In genomic region chr1:121444096-121444495, GRCh38 we compare ENCODE assay signal across 19 cellular contexts.
A peak's percentile ranks its signal among the peaks of the same experiment; 100 is the strongest.
DNase-seq lines count a peak whose midpoint lies in the region; ATAC-seq, FAIRE-seq and TF ChIP-seq lines count a peak whose summit lies in the region.
"Had no signal": no experiment of that assay in that cellular context is flagged by ENCODE, and none has a peak within 500 bp of the region (broad histone marks: within the 10 kb centered on the region; RNA-seq: fewer than 3 reads in every experiment).

No MANE protein-coding gene starts in this region.

- peak overlapping the region; percentile 85 for H3K27ac ChIP-seq in Karpas-422 (ENCODE audit: low read length)
- H3K27ac ChIP-seq: SJCRH30 had no signal

- FAIRE-seq in H54 (lab: Jason Lieb, UNC), result no peak
- FAIRE-seq: GM12891, K562 had no signal

- no peaks in the 10 kb centered on the region for H3K36me3 ChIP-seq in Karpas-422 (ENCODE audit: insufficient read depth, low read length)
- H3K36me3 ChIP-seq: SJCRH30 had no signal

- no peak overlapping the region for H3K4me3 Mint-ChIP-seq in T-helper 17 cell
- no peak overlapping the region for H3K4me3 Mint-ChIP-seq in effector memory CD8-positive, alpha-beta T cell
- no peak overlapping the region for H3K4me3 Mint-ChIP-seq in activated naive CD8-positive, alpha-beta T cell treated with anti-CD3 and anti-CD28 coated beads for 36 hours
- H3K4me3 Mint-ChIP-seq: CD4-positive, CD25-positive, alpha-beta regulatory T cell; T-cell had no signal

- peaks cover 14% of the 10 kb centered on the region for H3K4me1 Mint-ChIP-seq in T-helper 17 cell
- H3K4me1 Mint-ChIP-seq in effector memory CD8-positive, alpha-beta T cell (ENCODE audit: low read depth in 2 of 2), result peaks cover 3 to 8% of the 10 kb centered on the region in 2 donors
- H3K4me1 Mint-ChIP-seq in activated naive CD8-positive, alpha-beta T cell treated with anti-CD3 and anti-CD28 coated beads for 36 hours, result peaks cover 9% of the 10 kb centered on the region

- H3K36me3 Mint-ChIP-seq in T-helper 17 cell (ENCODE audit: low read depth), result peaks cover 2% of the 10 kb centered on the region
- no peaks in the 10 kb centered on the region for H3K36me3 Mint-ChIP-seq in effector memory CD8-positive, alpha-beta T cell (ENCODE audit: insufficient read depth)
- no peaks in the 10 kb centered on the region for H3K36me3 Mint-ChIP-seq in activated naive CD8-positive, alpha-beta T cell treated with anti-CD3 and anti-CD28 coated beads for 36 hours
- H3K36me3 Mint-ChIP-seq: CD4-positive, CD25-positive, alpha-beta regulatory T cell; T-cell had no signal

- TF ChIP-seq POLR2A in H54 (IDR thresholded peaks at IDR 0.05; ENCODE audit: low read depth, low read length), result no peak

- no peaks in the 10 kb centered on the region for H3K9me3 ChIP-seq in Karpas-422 (ENCODE audit: low read length)
- no peaks in the 10 kb centered on the region for H3K9me3 ChIP-seq in T-helper 17 cell (ENCODE audit: control insufficient read depth, low read length, poor library complexity, severe bottlenecking)
- H3K9me3 ChIP-seq: SJCRH30 had no signal

- H3K27me3 ChIP-seq in Karpas-422 (ENCODE audit: low read length), result no peaks in the 10 kb centered on the region
- H3K27me3 ChIP-seq: SJCRH30 had no signal

- H3K4me3 ChIP-seq in Karpas-422 (ENCODE audit: low read length), result no peak overlapping the region
- H3K4me3 ChIP-seq in fibroblast of mammary gland (ENCODE audit: control insufficient read depth, low read depth, low read length), result no peak overlapping the region
- H3K4me3 ChIP-seq: K562, SJCRH30 had no signal

- H3K4me1 ChIP-seq in Karpas-422 (ENCODE audit: low read length), result peaks cover 56% of the 10 kb centered on the region
- H3K4me1 ChIP-seq: SJCRH30 had no signal

- peak overlapping the region; percentile 37; the same call in 1 of the 2 replicates for H2AFZ ChIP-seq in Karpas-422 (ENCODE audit: low read length)

- DNase-seq in H54 (ENCODE audit: insufficient read length, low spot score), result peak; percentile 0
- no peak for DNase-seq in Karpas-422
- DNase-seq in T-helper 17 cell, result no peak
- peak; percentile 15 for DNase-seq in fibroblast of mammary gland (ENCODE audit: low read depth)
- no peak for DNase-seq in activated gamma-delta T cell (lab: John Stamatoyannopoulos, UW)
- no peak for DNase-seq in NCI-H2227 (lab: John Stamatoyannopoulos, UW; ENCODE audit: unreplicated experiment)
- no peak for DNase-seq in effector memory CD8-positive, alpha-beta T cell
- no peak for DNase-seq in activated naive CD8-positive, alpha-beta T cell treated with anti-CD3 and anti-CD28 coated beads for 36 hours
- DNase-seq: CD4-positive, CD25-positive, alpha-beta regulatory T cell; DMS79 treated with DMSO at 0.1 percent for 48 hours; GOT3; NCI-H1105 treated with DMSO at 0.1 percent for 48 hours; NCI-H2081; NCI-H2171; NCI-H526 treated with DMSO at 0.1 percent for 48 hours; SJCRH30; T-cell had no signal

- no peaks in the 10 kb centered on the region for H3K79me2 ChIP-seq in Karpas-422 (ENCODE audit: low read length)

- no peaks in the 10 kb centered on the region for H3K9me3 Mint-ChIP-seq in effector memory CD8-positive, alpha-beta T cell
- H3K9me3 Mint-ChIP-seq in activated naive CD8-positive, alpha-beta T cell treated with anti-CD3 and anti-CD28 coated beads for 36 hours, result peaks cover 5% of the 10 kb centered on the region

- TF ChIP-seq CTCF in fibroblast of mammary gland (conservative IDR thresholded peaks at IDR 0.05; ENCODE audit: control insufficient read depth, insufficient read depth, low read depth, low read length), result no peak

- H3K9me2 ChIP-seq in Karpas-422 (replicated peaks; ENCODE audit: insufficient read depth, low read length), result no peaks in the 10 kb centered on the region

- peak overlapping the region; percentile 9; the same call in 1 of the 2 replicates for H3K9ac ChIP-seq in Karpas-422 (ENCODE audit: low read length)

- peak overlapping the region; percentile 53 for H3K4me2 ChIP-seq in Karpas-422 (ENCODE audit: low read depth, low read length, poor library complexity, severe bottlenecking)

- ATAC-seq in T-helper 17 cell, result no peak
- no peak for ATAC-seq in effector memory CD8-positive, alpha-beta T cell (replicated peaks)
- ATAC-seq: K562, T-cell had no signal

- no peaks in the 10 kb centered on the region for H4K20me1 ChIP-seq in Karpas-422 (ENCODE audit: insufficient read depth, low read depth, low read length)

- H3K27ac Mint-ChIP-seq in T-helper 17 cell, result peak overlapping the region; percentile 14
- H3K27ac Mint-ChIP-seq in effector memory CD8-positive, alpha-beta T cell, result no peak overlapping the region
- H3K27ac Mint-ChIP-seq in activated naive CD8-positive, alpha-beta T cell treated with anti-CD3 and anti-CD28 coated beads for 36 hours, result no peak overlapping the region
- H3K27ac Mint-ChIP-seq: T-cell had no signal

- H3K27me3 Mint-ChIP-seq in T-helper 17 cell, result no peaks in the 10 kb centered on the region
- no peaks in the 10 kb centered on the region for H3K27me3 Mint-ChIP-seq in effector memory CD8-positive, alpha-beta T cell
- no peaks in the 10 kb centered on the region for H3K27me3 Mint-ChIP-seq in activated naive CD8-positive, alpha-beta T cell treated with anti-CD3 and anti-CD28 coated beads for 36 hours
- H3K27me3 Mint-ChIP-seq: T-cell had no signal

Comparison
In these comparisons a context has a peak if more than half of its experiments do, and no peak if none do; other contexts are left out.
1. DNase-seq: peak in H54 (single experiment) and fibroblast of mammary gland (single experiment); none in Karpas-422 (single experiment), T-helper 17 cell (0 of 3), activated gamma-delta T cell (single experiment), NCI-H2227 (single experiment), effector memory CD8-positive, alpha-beta T cell (0 of 3) and activated naive CD8-positive, alpha-beta T cell treated with anti-CD3 and anti-CD28 coated beads for 36 hours (single experiment).